ENCODE assay signal across 22 cellular contexts in the genomic region with DNA sequence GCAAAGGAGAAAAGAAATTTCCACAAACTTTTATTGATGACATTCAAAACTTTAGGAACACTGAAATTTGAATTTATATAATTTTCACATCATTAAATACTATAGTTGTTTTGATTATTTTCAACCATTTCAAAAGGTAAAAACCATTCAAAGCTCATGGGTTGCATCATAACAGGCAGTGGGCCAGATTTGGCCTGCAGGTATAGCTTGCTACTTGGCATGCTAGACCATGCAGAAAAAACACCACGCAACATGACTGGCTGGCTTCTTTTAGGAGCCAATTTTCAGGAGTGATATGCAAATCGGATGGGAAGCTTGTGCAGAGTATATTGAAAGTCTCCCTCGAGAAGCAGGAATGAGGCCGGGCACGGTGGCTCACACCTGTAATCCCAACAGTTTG.
DNase-seq lines count a peak whose midpoint lies in the region; ATAC-seq, FAIRE-seq and TF ChIP-seq lines count a peak whose summit lies in the region.
"Had no signal": no experiment of that assay in that cellular context is flagged by ENCODE, and none has a peak within 500 bp of the region (broad histone marks: within the 10 kb centered on the region; RNA-seq: fewer than 3 reads in every experiment).

No MANE protein-coding gene starts in this region.

- TF ChIP-seq CTCF in liver (IDR thresholded peaks at IDR 0.05; ENCODE audit: low read depth, low read length, missing input control) (no peak), HepG2 (CRISPR knock-in tag; IDR thresholded peaks at IDR 0.05) (no peak), MCF 10A (IDR thresholded peaks at IDR 0.05; ENCODE audit: unreplicated experiment) (no peak), foreskin keratinocyte (conservative IDR thresholded peaks at IDR 0.05) (no peak), thyroid gland (IDR thresholded peaks at IDR 0.05) (no peak)
- TF ChIP-seq CTCF in CD4-positive, alpha-beta T cell (IDR thresholded peaks at IDR 0.05) = no peak

- H3K9ac ChIP-seq in liver (ENCODE audit: low read depth in 1 of 2, low read length in 2 of 2) (no peak overlapping the region), HepG2 (ENCODE audit: insufficient read depth, low read depth, low read length) (no peak overlapping the region)
- H3K9ac ChIP-seq: BLaER1 had no signal

- TF ChIP-seq EP300 in HepG2 (IDR thresholded peaks at IDR 0.05; ENCODE audit: low read depth in 2 of 2, low read length in 2 of 2) (no peak), HepG2 (CRISPR knock-in tag; IDR thresholded peaks at IDR 0.05; ENCODE audit: borderline replicate concordance) (no peak)

- no peaks in the 10 kb centered on the region for H3K27me3 Mint-ChIP-seq in MCF 10A (ENCODE audit: insufficient read depth, unreplicated experiment)
- H3K27me3 Mint-ChIP-seq in CD4-positive, alpha-beta T cell = no peaks in the 10 kb centered on the region

- ATAC-seq in HepG2 = no peak
- ATAC-seq in foreskin keratinocyte = no peak
- ATAC-seq in CD4-positive, alpha-beta T cell (ENCODE audit: poor library complexity) = no peak
- no peak for ATAC-seq in GM21619 (IDR thresholded peaks at IDR 0.05; ENCODE audit: unreplicated experiment)
- ATAC-seq: PC-3 had no signal

- peaks cover 0 to 9% (median 1%) of the 10 kb centered on the region in 4 donors for H3K4me1 ChIP-seq in liver (ENCODE audit: control insufficient read depth in 4 of 4, insufficient read depth in 4 of 4, low read length in 3 of 4)
- H3K4me1 ChIP-seq in HepG2 (ENCODE audit: insufficient read depth, low read length) = peaks cover 28% of the 10 kb centered on the region
- no peaks in the 10 kb centered on the region for H3K4me1 ChIP-seq in foreskin keratinocyte
- peaks cover 7 to 17% of the 10 kb centered on the region in 2 donors for H3K4me1 ChIP-seq in thyroid gland
- H3K4me1 ChIP-seq: BLaER1 had no signal

- no peak overlapping the region for H2AFZ ChIP-seq in HepG2 (ENCODE audit: low read length)

- no peaks in the 10 kb centered on the region for H3K9me3 ChIP-seq in liver (ENCODE audit: control insufficient read depth in 4 of 4, low read length in 3 of 4)
- H3K9me3 ChIP-seq in HepG2 (ENCODE audit: low read length) = no peaks in the 10 kb centered on the region
- no peaks in the 10 kb centered on the region for H3K9me3 ChIP-seq in thyroid gland
- no peaks in the 10 kb centered on the region for H3K9me3 ChIP-seq in CD4-positive, alpha-beta T cell (ENCODE audit: control insufficient read depth, low read length)
- H3K9me3 ChIP-seq: BLaER1 had no signal

- in situ Hi-C loops in HepG2 (cut with HindIII; ENCODE audit: extremely low pct_ligation_motif_present, low pct_unique_long_range_greater_than_20kb) = loop anchor here (10.0 kb wide), 1 partner anchor 102 kb away; no protein-coding TSS in a partner anchor

- H3K79me2 ChIP-seq in HepG2 (ENCODE audit: insufficient read depth, low read length) = no peaks in the 10 kb centered on the region

- no peak overlapping the region for H3K27ac Mint-ChIP-seq in MCF 10A (ENCODE audit: low read depth, unreplicated experiment)
- H3K27ac Mint-ChIP-seq in CD4-positive, alpha-beta T cell = no peak overlapping the region
- H3K27ac Mint-ChIP-seq: CD4-positive, alpha-beta memory T cell; IgD-negative memory B cell had no signal

- H3K27ac ChIP-seq in liver (ENCODE audit: low read depth in 1 of 2, low read length in 2 of 2) (no peak overlapping the region), HepG2 (ENCODE audit: extremely low read length, insufficient read depth, low read length) (no peak overlapping the region), foreskin keratinocyte (no peak overlapping the region), thyroid gland (no peak overlapping the region)
- H3K27ac ChIP-seq in CD4-positive, alpha-beta T cell (ENCODE audit: low read depth, low read length) = no peak overlapping the region
- H3K27ac ChIP-seq: BLaER1 had no signal

- peaks cover 5% of the 10 kb centered on the region for H3K4me1 Mint-ChIP-seq in MCF 10A (ENCODE audit: insufficient read depth, unreplicated experiment)
- H3K4me1 Mint-ChIP-seq in CD4-positive, alpha-beta T cell (ENCODE audit: low read depth) = peaks cover 6% of the 10 kb centered on the region

- CTCF ChIA-PET in HepG2 (lab: Yijun Ruan, JAX; ENCODE audit: low intra/inter-chr PET ratio, low total read pairs) = no interaction called here
- CTCF ChIA-PET in MCF 10A (lab: Yijun Ruan, JAX) = interaction anchor here (0.6 to 3.1 kb wide), 7 partner anchors 12 to 159 kb away, joined by 3 to 15 read pairs (median 4); no protein-coding TSS in a partner anchor
- CTCF ChIA-PET in CD4-positive, alpha-beta T cell (lab: Charles Lee) = no interaction called here

- POLR2A ChIA-PET in HepG2 (lab: Yijun Ruan, JAX) = interaction anchor here (0.8 to 2.4 kb wide), 2 partner anchors 45 to 145 kb away, joined by 4 to 9 read pairs; partner anchors contain the start of gene GLUL
- POLR2A ChIA-PET in MCF 10A (lab: Yijun Ruan, JAX) = interaction anchor here (0.6 to 3.8 kb wide), 11 partner anchors 11 to 217 kb away, joined by 3 to 19 read pairs (median 6); no protein-coding TSS in a partner anchor
- POLR2A ChIA-PET in CD4-positive, alpha-beta T cell (lab: Charles Lee) = no interaction called here

- intact Hi-C loops in HepG2 (cut with micrococcal nuclease; ENCODE audit: unreplicated experiment) (loop anchor here (5.0 kb wide), 1 partner anchor 41 kb away; no protein-coding TSS in a partner anchor), MCF 10A (cut with micrococcal nuclease) (no loop called here), thyroid gland (cut with DNase I) (no loop called here)
- intact Hi-C loops in CD4-positive, alpha-beta T cell (cut with DNase I, micrococcal nuclease) = no loop called here

- H3K4me3 Mint-ChIP-seq in MCF 10A (ENCODE audit: unreplicated experiment) = no peak overlapping the region
- no peak overlapping the region for H3K4me3 Mint-ChIP-seq in CD4-positive, alpha-beta T cell
- H3K4me3 Mint-ChIP-seq: CD4-positive, alpha-beta memory T cell had no signal

- no peak for TF ChIP-seq POLR2A in HepG2 (IDR thresholded peaks at IDR 0.05; ENCODE audit: insufficient read depth in 1 of 2, low read depth in 2 of 2, low read length in 2 of 2)
- no peak for TF ChIP-seq POLR2A in thyroid gland (IDR thresholded peaks at IDR 0.05)

- peak in 1 of 2 donors; percentile 13 for TF ChIP-seq RAD21 in liver (IDR thresholded peaks at IDR 0.05)
- TF ChIP-seq RAD21 in HepG2 (CRISPR knock-in tag; IDR thresholded peaks at IDR 0.05) = no peak

- peaks cover 0 to 6% (median 0%) of the 10 kb centered on the region in 4 donors for H3K36me3 ChIP-seq in liver (ENCODE audit: control insufficient read depth in 4 of 4, insufficient read depth in 3 of 4, low read depth in 1 of 4, low read length in 3 of 4)
- H3K36me3 ChIP-seq in HepG2 (replicated peaks in 1 of 2; ENCODE audit: control insufficient read depth in 1 of 2, insufficient read depth in 2 of 2, low read length in 2 of 2) = no peaks in the 10 kb centered on the region
- H3K36me3 ChIP-seq in thyroid gland = no peaks in the 10 kb centered on the region
- H3K36me3 ChIP-seq: BLaER1 had no signal

- H3K36me3 Mint-ChIP-seq in MCF 10A (ENCODE audit: insufficient read depth, unreplicated experiment) = no peaks in the 10 kb centered on the region
- no peaks in the 10 kb centered on the region for H3K36me3 Mint-ChIP-seq in CD4-positive, alpha-beta T cell (ENCODE audit: low read depth)
- H3K36me3 Mint-ChIP-seq: CD4-positive, alpha-beta memory T cell; IgD-negative memory B cell had no signal

- no peak overlapping the region for H3K4me2 ChIP-seq in HepG2 (ENCODE audit: low read depth, low read length)
- H3K4me2 ChIP-seq: BLaER1 had no signal

- 85% methylated on average over 5 of the region's 5 CpGs for WGBS in liver
- WGBS in HepG2 (ENCODE audit: low lambda C conversion rate) = 76% methylated on average over 5 of the region's 5 CpGs
- 23 to 41% methylated on average over 5 of the region's 5 CpGs for WGBS in thyroid gland, 2 donors

- H3K9me3 Mint-ChIP-seq in MCF 10A (ENCODE audit: unreplicated experiment) = no peaks in the 10 kb centered on the region
- no peaks in the 10 kb centered on the region for H3K9me3 Mint-ChIP-seq in CD4-positive, alpha-beta T cell
- H3K9me3 Mint-ChIP-seq: CD4-positive, alpha-beta memory T cell; IgD-negative memory B cell had no signal

- no peak for DNase-seq in HepG2 (ENCODE audit: low spot score)
- DNase-seq in MCF 10A (ENCODE audit: unreplicated experiment) = peak; percentile 88
- peak; percentile 22 to 59 for DNase-seq in foreskin keratinocyte
- DNase-seq in thyroid gland = peak; percentile 93
- no peak for DNase-seq in CD4-positive, alpha-beta T cell
- no peak for DNase-seq in NOMO-1 treated with dmso at 0.1 percent for 144 hours (lab: John Stamatoyannopoulos, UW; ENCODE audit: unreplicated experiment)
- DNase-seq: CD4-positive, alpha-beta memory T cell; EL; GF-D8; Karpas-422; NCI-H1694 treated with DMSO at 0.1 percent for 48 hours; NCI-H345; NCI-H524; PC-3; Right ventricle myocardium superior; SW 1271 had no signal

- H3K27me3 ChIP-seq in liver (ENCODE audit: control insufficient read depth in 4 of 4, insufficient read depth in 4 of 4, low read length in 3 of 4) = no peaks in the 10 kb centered on the region
- H3K27me3 ChIP-seq in HepG2 (ENCODE audit: control insufficient read depth in 1 of 2, insufficient read depth in 2 of 2, low read length in 2 of 2) = no peaks in the 10 kb centered on the region
- no peaks in the 10 kb centered on the region for H3K27me3 ChIP-seq in foreskin keratinocyte
- H3K27me3 ChIP-seq in thyroid gland = no peaks in the 10 kb centered on the region
- H3K27me3 ChIP-seq in CD4-positive, alpha-beta T cell (ENCODE audit: control insufficient read depth, insufficient read depth, low read length) = no peaks in the 10 kb centered on the region
- H3K27me3 ChIP-seq: BLaER1 had no signal

- no peak for FAIRE-seq in HepG2 (lab: Jason Lieb, UNC)
- FAIRE-seq: GM19239, H54 had no signal

- H3K4me3 ChIP-seq in liver (ENCODE audit: low read depth in 1 of 3, low read length in 3 of 3) (no peak overlapping the region), HepG2 (replicated peaks in 1 of 3; ENCODE audit: insufficient read depth in 1 of 3, low read depth in 2 of 3, low read length in 3 of 3) (no peak overlapping the region), thyroid gland (replicated peaks in 1 of 3) (no peak overlapping the region)
- H3K4me3 ChIP-seq: BLaER1 had no signal

- no TSS peak for BruUV-seq in HepG2 (replicated peaks; lab: Mats Ljungman, UMichigan)
- no TSS peak for BruUV-seq in MCF 10A (replicated peaks; lab: Mats Ljungman, UMichigan)

- H4K20me1 ChIP-seq in HepG2 (ENCODE audit: insufficient read depth, low read length) = no peaks in the 10 kb centered on the region
- H4K20me1 ChIP-seq: BLaER1 had no signal

TF ChIP-seq in liver, 16 proteins besides CTCF, POLR2A, EP300 and RAD21 (continues in another document):
- TF ChIP-seq GABPA (IDR thresholded peaks at IDR 0.05 in 1 of 2, conservative IDR thresholded peaks at IDR 0.05 in 1 of 2) = no peak

TF ChIP-seq in HepG2, 621 proteins besides CTCF, POLR2A, EP300 and RAD21 (continues in another document):
- TF ChIP-seq WIZ (CRISPR knock-in tag; IDR thresholded peaks at IDR 0.05) = no peak
- no peak for TF ChIP-seq NONO (IDR thresholded peaks at IDR 0.05)
- TF ChIP-seq NONO (CRISPR knock-in tag; conservative IDR thresholded peaks at IDR 0.05) = no peak
- no peak for TF ChIP-seq HNRNPK (IDR thresholded peaks at IDR 0.05; ENCODE audit: low read depth, low read length, poor library complexity, severe bottlenecking)
- no peak for TF ChIP-seq DNMT1 (CRISPR knock-in tag; IDR thresholded peaks at IDR 0.05)
- no peak for TF ChIP-seq ZNF879 (CRISPR knock-in tag; IDR thresholded peaks at IDR 0.05)

Comparison
In these comparisons a context has a peak if more than half of its experiments do, and no peak if none do; other contexts are left out.
1. DNase-seq: peak in MCF 10A (single experiment), foreskin keratinocyte (2 of 2) and thyroid gland (2 of 2); none in HepG2 (single experiment), CD4-positive, alpha-beta T cell (0 of 10) and NOMO-1 treated with dmso at 0.1 percent for 144 hours (single experiment).